6 cellular contexts compared by ENCODE assay signal in genomic region chr11:64459609-64460008, GRCh38.
"Had no signal": no experiment of that assay in that cellular context is flagged by ENCODE, and none has a peak within 500 bp of the region (broad histone marks: within the 10 kb centered on the region; RNA-seq: fewer than 3 reads in every experiment).

No MANE protein-coding gene starts in this region.

- ATAC-seq: HCT116 had no signal

- H3K9me3 ChIP-seq: HAP-1 had no signal

- H3K4me3 ChIP-seq: HAP-1 had no signal

- H3K4me2 ChIP-seq: KMS-11 had no signal

- H3K9ac ChIP-seq: KMS-11 had no signal

- FAIRE-seq: HTR-8/SVneo had no signal

- DNase-seq: GOT3, KBM-7 had no signal

- H3K4me1 ChIP-seq: HAP-1 had no signal

- H3K36me3 ChIP-seq: HAP-1 had no signal

- H3K27ac ChIP-seq: KMS-11 had no signal
